8 cellular contexts compared by ENCODE assay signal in genomic region chr10:93921338-93921737, GRCh38. TPM values are rescaled to one million over a fixed set of nuclear protein-coding genes. Genes with fewer than 3 reads are reported as not detected.
DNase-seq lines count a peak whose midpoint lies in the region; ATAC-seq and TF ChIP-seq lines count a peak whose summit lies in the region.

No MANE protein-coding gene starts in this region.

- no peaks in the 10 kb centered on the region for H3K36me3 ChIP-seq in CD4-positive, CD25-positive, alpha-beta regulatory T cell (ENCODE audit: control insufficient read depth, insufficient read depth, low read length)
- no peaks in the 10 kb centered on the region for H3K36me3 ChIP-seq in IMR-90 (ENCODE audit: control insufficient read depth, insufficient read depth, low read length)
- no peaks in the 10 kb centered on the region for H3K36me3 ChIP-seq in lower lobe of right lung

- no peak overlapping the region for H2BK20ac ChIP-seq in IMR-90 (ENCODE audit: low read depth, low read length)

- H3K27ac ChIP-seq in CD4-positive, CD25-positive, alpha-beta regulatory T cell (ENCODE audit: insufficient read depth, low read length, poor library complexity, severe bottlenecking): no peak overlapping the region
- H3K27ac ChIP-seq in IMR-90 (ENCODE audit: insufficient read depth, low read length): no peak overlapping the region
- H3K27ac ChIP-seq in lower lobe of right lung: no peak overlapping the region

- CTCF ChIA-PET in IMR-90 (lab: Yijun Ruan, JAX): interaction anchor here (0.6 to 1.0 kb wide), 3 partner anchors 202 to 493 kb away, joined by 3 to 5 read pairs (median 3); no protein-coding TSS in a partner anchor

- H3K9me1 ChIP-seq in IMR-90 (ENCODE audit: insufficient read depth, low read length): no peaks in the 10 kb centered on the region

- H3K18ac ChIP-seq in IMR-90 (ENCODE audit: low read depth, low read length): no peak overlapping the region

- no peak overlapping the region for H3K14ac ChIP-seq in IMR-90 (replicated peaks; ENCODE audit: low read depth, low read length)

- POLR2A ChIA-PET in IMR-90 (lab: Charles Lee; ENCODE audit: unreplicated experiment): no interaction called here

- H3K23ac ChIP-seq in IMR-90 (ENCODE audit: low read depth, low read length): no peak overlapping the region

- no peak overlapping the region for H4K8ac ChIP-seq in IMR-90 (ENCODE audit: low read depth in 2 of 2, low read length in 2 of 2)

- H2AK5ac ChIP-seq in IMR-90 (ENCODE audit: low read depth, low read length): no peak overlapping the region

- H3K9me3 ChIP-seq in CD4-positive, CD25-positive, alpha-beta regulatory T cell (ENCODE audit: control insufficient read depth in 2 of 2, low read length in 2 of 2): no peaks in the 10 kb centered on the region
- H3K9me3 ChIP-seq in IMR-90 (ENCODE audit: control insufficient read depth, insufficient read depth, low read length) (no peaks in the 10 kb centered on the region), lower lobe of right lung (no peaks in the 10 kb centered on the region)

- no peak overlapping the region for H3K9ac ChIP-seq in IMR-90 (ENCODE audit: low read depth, low read length)

- no peaks in the 10 kb centered on the region for H4K20me1 ChIP-seq in IMR-90 (ENCODE audit: insufficient read depth, low read length)

- H2AFZ ChIP-seq in IMR-90 (replicated peaks; ENCODE audit: low read length, poor library complexity): no peak overlapping the region

- H2AK9ac ChIP-seq in IMR-90 (replicated peaks; ENCODE audit: low read depth, low read length, poor library complexity): no peak overlapping the region

- no peaks in the 10 kb centered on the region for H3K27me3 Mint-ChIP-seq in CD4-positive, CD25-positive, alpha-beta regulatory T cell

- no peak overlapping the region for H2BK15ac ChIP-seq in IMR-90 (ENCODE audit: low read depth, low read length)

- WGBS in IMR-90 (ENCODE audit: extremely low coverage in 2 of 2, insufficient read length in 1 of 2), 2 experiments: 100% methylated on average over 1 of the region's 7 CpGs; no CpG with 5 or more reads in 1 of the 2 experiments

- H3K4me2 ChIP-seq in IMR-90 (ENCODE audit: low read depth, low read length): no peak overlapping the region

- H3K27me3 ChIP-seq in CD4-positive, CD25-positive, alpha-beta regulatory T cell (ENCODE audit: control insufficient read depth, insufficient read depth, low read length): no peaks in the 10 kb centered on the region
- H3K27me3 ChIP-seq in IMR-90 (ENCODE audit: control insufficient read depth, insufficient read depth, low read length): no peaks in the 10 kb centered on the region
- no peaks in the 10 kb centered on the region for H3K27me3 ChIP-seq in lower lobe of right lung (ENCODE audit: low read depth)

- no peak for TF ChIP-seq RAD21 in IMR-90 (IDR thresholded peaks at IDR 0.05; ENCODE audit: low read length)

- no peak overlapping the region for H3K4ac ChIP-seq in IMR-90 (ENCODE audit: low read depth, low read length)

- H3K79me1 ChIP-seq in IMR-90 (ENCODE audit: low read depth in 1 of 2, low read length in 2 of 2): no peaks in the 10 kb centered on the region

- no peak overlapping the region for H2BK120ac ChIP-seq in IMR-90 (ENCODE audit: low read depth, low read length)

- intact Hi-C loops in IMR-90 (cut with micrococcal nuclease) (no loop called here), lower lobe of right lung (cut with DNase I) (no loop called here)

- TF ChIP-seq POLR2A in IMR-90 (IDR thresholded peaks at IDR 0.05; ENCODE audit: low read depth, low read length): no peak

- H3K9me3 Mint-ChIP-seq in CD4-positive, CD25-positive, alpha-beta regulatory T cell: no peaks in the 10 kb centered on the region

- TF ChIP-seq CTCF in IMR-90 (conservative IDR thresholded peaks at IDR 0.05; ENCODE audit: low read depth, low read length) (peak; percentile 14; the same call in 1 of the 2 replicates), lower lobe of right lung (IDR thresholded peaks at IDR 0.05) (peak; percentile 47)

- H2BK5ac ChIP-seq in IMR-90 (ENCODE audit: low read depth, low read length, poor library complexity, severe bottlenecking): no peak overlapping the region

- H4K5ac ChIP-seq in IMR-90 (ENCODE audit: low read depth, low read length): no peak overlapping the region

- H3K4me1 ChIP-seq in CD4-positive, CD25-positive, alpha-beta regulatory T cell (ENCODE audit: control insufficient read depth, insufficient read depth, low read length, poor library complexity, severe bottlenecking): no peaks in the 10 kb centered on the region
- no peaks in the 10 kb centered on the region; the same call in 1 of the 2 replicates for H3K4me1 ChIP-seq in IMR-90 (ENCODE audit: control insufficient read depth, insufficient read depth, low read length)
- no peaks in the 10 kb centered on the region for H3K4me1 ChIP-seq in lower lobe of right lung

- H3K4me1 Mint-ChIP-seq in CD4-positive, CD25-positive, alpha-beta regulatory T cell: no peaks in the 10 kb centered on the region

- H3K27ac Mint-ChIP-seq in CD4-positive, CD25-positive, alpha-beta regulatory T cell: no peak overlapping the region

- H3K4me3 ChIP-seq in CD4-positive, CD25-positive, alpha-beta regulatory T cell (ENCODE audit: low read depth, low read length): no peak overlapping the region
- H3K4me3 ChIP-seq in IMR-90 (ENCODE audit: insufficient read depth, low read depth, low read length) (no peak overlapping the region), lower lobe of right lung (no peak overlapping the region)

- in situ Hi-C loops in IMR-90 (cut with MboI; ENCODE audit: low sequenced_read_pairs): loop anchor here (25.0 kb wide), 1 partner anchor 516 kb away; no protein-coding TSS in a partner anchor

- peak; percentile 2 to 49 (median 16) for DNase-seq in CD4-positive, CD25-positive, alpha-beta regulatory T cell
- DNase-seq in IMR-90: no peak
- peak; percentile 7 for DNase-seq in activated T-cell treated with anti-CD3 and anti-CD28 coated beads for 4 hours
- no peak for DNase-seq in lower lobe of right lung
- DNase-seq in DMS79 treated with DMSO at 0.1 percent for 48 hours (lab: John Stamatoyannopoulos, UW): no peak
- no peak for DNase-seq in putamen (ENCODE audit: low spot score)

- no peak for ATAC-seq in CD4-positive, CD25-positive, alpha-beta regulatory T cell (ENCODE audit: low read depth in 2 of 2)
- ATAC-seq in IMR-90 (ENCODE audit: low read depth) (no peak), lower lobe of right lung (no peak), GM21786 (IDR thresholded peaks at IDR 0.05; ENCODE audit: unreplicated experiment) (no peak), HG03196 (IDR thresholded peaks at IDR 0.05; ENCODE audit: unreplicated experiment) (no peak)

- H3K36me3 Mint-ChIP-seq in CD4-positive, CD25-positive, alpha-beta regulatory T cell: peaks cover 11% of the 10 kb centered on the region

- no peak overlapping the region for H3K56ac ChIP-seq in IMR-90 (ENCODE audit: extremely low read depth, insufficient read depth, low read length)

- H3K4me3 Mint-ChIP-seq in CD4-positive, CD25-positive, alpha-beta regulatory T cell: no peak overlapping the region

- H4K91ac ChIP-seq in IMR-90 (ENCODE audit: insufficient read depth, low read depth, low read length): no peak overlapping the region

- dilution Hi-C loops in IMR-90 (cut with HindIII; ENCODE audit: low sequenced_read_pairs, unreplicated experiment): no loop called here

- no TSS peak for BruUV-seq in IMR-90 (replicated peaks; lab: Mats Ljungman, UMichigan)

TF ChIP-seq in IMR-90, 13 proteins besides CTCF, POLR2A, EP300 and RAD21:
- TF ChIP-seq SMC3 (IDR thresholded peaks at IDR 0.05; ENCODE audit: low read depth, low read length) (no peak), MXI1 (IDR thresholded peaks at IDR 0.05; ENCODE audit: borderline replicate concordance, low read depth, low read length) (no peak), CHD1 (IDR thresholded peaks at IDR 0.05; ENCODE audit: low read depth, low read length) (no peak), NFE2L2 (IDR thresholded peaks at IDR 0.05; ENCODE audit: low read depth, low read length) (no peak)
TF ChIP-seq in IMR-90: peak in this region for 0.

RNA-seq across cellular contexts. Expression of gene SLC35G1, which starts 27.6 kb away (rescaled TPM):
- 3.3 TPM for total RNA-seq in CD4-positive, CD25-positive, alpha-beta regulatory T cell
- 1 to 10 TPM; 4.9 to 6.4 (median 5.9) TPM for polyA plus RNA-seq in CD4-positive, CD25-positive, alpha-beta regulatory T cell
- 2.7 and 3.9 TPM in 2 replicates for total RNA-seq in IMR-90 (2012; rRNA removed)
- polyA plus RNA-seq in IMR-90 (2012; rRNA removed): 2.6 and 3.7 TPM in 2 replicates
- polyA plus RNA-seq in IMR-90 (2012; cell fraction: cytosol; rRNA removed): 0.99 and 1.1 TPM in 2 replicates
- 1.3 and 3.4 TPM in 2 replicates for polyA plus RNA-seq in IMR-90 (2012; cell fraction: nucleus; rRNA removed; ENCODE audit: low replicate concordance)
- 3.6 TPM for total RNA-seq in lower lobe of right lung

Comparison
In these comparisons a context has a peak if more than half of its experiments do, and no peak if none do; other contexts are left out.
1. DNase-seq: peak in CD4-positive, CD25-positive, alpha-beta regulatory T cell (3 of 3) and activated T-cell treated with anti-CD3 and anti-CD28 coated beads for 4 hours (single experiment); none in IMR-90 (single experiment), lower lobe of right lung (single experiment), DMS79 treated with DMSO at 0.1 percent for 48 hours (single experiment) and putamen (single experiment).